In genomic region chr2:224894356-224894755, GRCh38 we compare ENCODE assay signal across 9 cellular contexts.
DNase-seq lines count a peak whose midpoint lies in the region; ATAC-seq and TF ChIP-seq lines count a peak whose summit lies in the region.
"Had no signal": no experiment of that assay in that cellular context is flagged by ENCODE, and none has a peak within 500 bp of the region (broad histone marks: within the 10 kb centered on the region; RNA-seq: fewer than 3 reads in every experiment).

No MANE protein-coding gene starts in this region.

- CTCF ChIA-PET in WTC11 (lab: Charles Lee): no interaction called here

- H3K27me3 ChIP-seq in neuronal stem cell (ENCODE audit: control insufficient read depth in 3 of 3, insufficient read depth in 3 of 3, low read depth in 1 of 3, low read length in 3 of 3) (no peaks in the 10 kb centered on the region), MG63 (no peaks in the 10 kb centered on the region)

- H2AFZ ChIP-seq in neuronal stem cell (ENCODE audit: low read length): no peak overlapping the region

- no peak for TF ChIP-seq CTCF in WTC11 (IDR thresholded peaks at IDR 0.05)

- no peaks in the 10 kb centered on the region for H3K4me1 ChIP-seq in neuronal stem cell (ENCODE audit: control insufficient read depth in 2 of 2, insufficient read depth in 1 of 2, low read depth in 1 of 2, low read length in 2 of 2)

- no peak overlapping the region for H3K18ac ChIP-seq in neuronal stem cell (ENCODE audit: low read length)

- peaks cover 2% of the 10 kb centered on the region for H3K4me1 Mint-ChIP-seq in WTC11

- H3K9me3 ChIP-seq in neuronal stem cell (replicated peaks in 1 of 2; ENCODE audit: control insufficient read depth in 2 of 2, insufficient read depth in 1 of 2, low read depth in 1 of 2, low read length in 2 of 2) (no peaks in the 10 kb centered on the region), MG63 (no peaks in the 10 kb centered on the region)

- H3K36me3 Mint-ChIP-seq in WTC11: no peaks in the 10 kb centered on the region

- H3K4ac ChIP-seq in neuronal stem cell (ENCODE audit: low read length): no peak overlapping the region

- no peak overlapping the region for H3K23ac ChIP-seq in neuronal stem cell (ENCODE audit: low read depth, low read length, poor library complexity)

- peak; percentile 78 for ATAC-seq in GM18498 (IDR thresholded peaks at IDR 0.05; ENCODE audit: unreplicated experiment)
- ATAC-seq in GM21529 (IDR thresholded peaks at IDR 0.05; ENCODE audit: unreplicated experiment): peak; percentile 90
- ATAC-seq in WTC11: no peak

- no peak overlapping the region for H2BK12ac ChIP-seq in neuronal stem cell (ENCODE audit: low read length)

- no peaks in the 10 kb centered on the region for H3K9me3 Mint-ChIP-seq in WTC11

- POLR2A ChIA-PET in WTC11 (lab: Charles Lee): no interaction called here

- no peak overlapping the region for H2BK5ac ChIP-seq in neuronal stem cell (ENCODE audit: low read length)

- no peak overlapping the region for H4K91ac ChIP-seq in neuronal stem cell (ENCODE audit: low read depth, low read length, poor library complexity)

- no peak overlapping the region for H2AK5ac ChIP-seq in neuronal stem cell (ENCODE audit: low read depth, low read length)

- H2BK15ac ChIP-seq in neuronal stem cell (ENCODE audit: low read length): no peak overlapping the region

- no peaks in the 10 kb centered on the region for H3K36me3 ChIP-seq in neuronal stem cell (replicated peaks in 1 of 2; ENCODE audit: control insufficient read depth in 2 of 2, insufficient read depth in 2 of 2, low read length in 2 of 2)
- no peaks in the 10 kb centered on the region for H3K36me3 ChIP-seq in MG63

- H2BK120ac ChIP-seq in neuronal stem cell (ENCODE audit: low read depth, low read length): no peak overlapping the region

- no peak overlapping the region for H3K4me3 Mint-ChIP-seq in WTC11

- DNase-seq in Jurkat, Clone E6-1 (ENCODE audit: low read depth, low spot score): peak; percentile 14
- DNase-seq in germinal center (ENCODE audit: low spot score): peak; percentile 24
- no peak for DNase-seq in WTC11 (ENCODE audit: low spot score)
- no peak for DNase-seq in neuronal stem cell (ENCODE audit: low spot score)
- DNase-seq in MG63: no peak
- DNase-seq in NCI-H2107 treated with DMSO at 0.1 percent for 48 hours (lab: John Stamatoyannopoulos, UW; ENCODE audit: unreplicated experiment): no peak
- DNase-seq: left cardiac atrium had no signal

- no peak overlapping the region for H4K8ac ChIP-seq in neuronal stem cell (ENCODE audit: low read depth, low read length)

- no peak overlapping the region for H3K14ac ChIP-seq in neuronal stem cell (ENCODE audit: low read length)

- peaks cover 2% of the 10 kb centered on the region for H3K79me1 ChIP-seq in neuronal stem cell (ENCODE audit: low read depth, low read length)

- no CpG with 5 or more reads among the region's 3 CpGs for WGBS in neuronal stem cell (ENCODE audit: extremely low coverage in 2 of 2, insufficient read length in 2 of 2, insufficient replicate concordance in 1 of 2), 2 donors

- H3K4me2 ChIP-seq in neuronal stem cell (ENCODE audit: insufficient read depth, low read length, poor library complexity, severe bottlenecking): no peak overlapping the region

- H3K27me3 Mint-ChIP-seq in WTC11 (ENCODE audit: low read depth): peaks cover 17% of the 10 kb centered on the region

- no peak overlapping the region for H3K27ac ChIP-seq in neuronal stem cell (replicated peaks; ENCODE audit: low read length)

- no peak overlapping the region for H3K4me3 ChIP-seq in Jurkat, Clone E6-1 (ENCODE audit: low read length)
- H3K4me3 ChIP-seq in neuronal stem cell (ENCODE audit: low read length in 2 of 2): no peak overlapping the region
- no peak overlapping the region for H3K4me3 ChIP-seq in MG63

- H3K27ac Mint-ChIP-seq in WTC11: no peak overlapping the region

- H3K9ac ChIP-seq in neuronal stem cell (ENCODE audit: low read depth, low read length, poor library complexity): no peak overlapping the region

TF ChIP-seq in WTC11, 78 proteins besides CTCF, POLR2A, EP300 and RAD21:
- TF ChIP-seq NFYB (CRISPR knock-in tag; conservative IDR thresholded peaks at IDR 0.05; ENCODE audit: low read depth): no peak

Comparison
In these comparisons a context has a peak if more than half of its experiments do, and no peak if none do; other contexts are left out.
1. DNase-seq: peak in Jurkat, Clone E6-1 (single experiment) and germinal center (single experiment); none in WTC11 (single experiment), neuronal stem cell (single experiment), MG63 (single experiment) and NCI-H2107 treated with DMSO at 0.1 percent for 48 hours (single experiment).